ENCODE assay signal across 9 cellular contexts in genomic region chr12:68745904-68746571, GRCh38. TPM values are rescaled to one million over a fixed set of nuclear protein-coding genes. Genes with fewer than 3 reads are reported as not detected.
DNase-seq lines count a peak whose midpoint lies in the region; ATAC-seq, FAIRE-seq and TF ChIP-seq lines count a peak whose summit lies in the region.
"Had no signal": no experiment of that assay in that cellular context is flagged by ENCODE, and none has a peak within 500 bp of the region (broad histone marks: within the 10 kb centered on the region; RNA-seq: fewer than 3 reads in every experiment).

TSS of gene SLC35E3 (plus strand) at chr12:68746176. CDS start at chr12:68746378, 202 bp downstream.

- peak within 1 kb of the TSS; percentile 93 for H3K27ac Mint-ChIP-seq in dendritic cell treated with granulocyte-macrophage colony-stimulating factor and Interleukin-4, amounts not matched to agents 40 ng/mL and 50 ng/mL, for 4 days

- no peaks in the 10 kb centered on the region for H3K9me3 Mint-ChIP-seq in dendritic cell treated with granulocyte-macrophage colony-stimulating factor and Interleukin-4, amounts not matched to agents 40 ng/mL and 50 ng/mL, for 4 days

- peak within 1 kb of the TSS; percentile 60 to 91 (median 85) for H3K27ac ChIP-seq in BLaER1 treated with 17β-estradiol and CSF1 and Interleukin-3, amounts not matched to agents 10 nM and 100 nM
- peak within 1 kb of the TSS; percentile 75 for H3K27ac ChIP-seq in HepG2 (ENCODE audit: extremely low read length, insufficient read depth, low read length)

- H3K4me3 Mint-ChIP-seq in dendritic cell treated with granulocyte-macrophage colony-stimulating factor and Interleukin-4, amounts not matched to agents 40 ng/mL and 50 ng/mL, for 4 days: peak within 1 kb of the TSS; percentile 94

- peaks cover 43% of the 10 kb centered on the region for H3K4me1 Mint-ChIP-seq in dendritic cell treated with granulocyte-macrophage colony-stimulating factor and Interleukin-4, amounts not matched to agents 40 ng/mL and 50 ng/mL, for 4 days (ENCODE audit: low read depth)

- no peak for TF ChIP-seq CTCF in HepG2 (CRISPR knock-in tag; IDR thresholded peaks at IDR 0.05)

- TSS peak; percentile 76 for BruUV-seq in HepG2 (replicated peaks; lab: Mats Ljungman, UMichigan)

- POLR2A ChIA-PET in HepG2 (lab: Yijun Ruan, JAX): interaction anchor here (0.9 to 2.6 kb wide), 17 partner anchors 14 to 135 kb away, joined by 3 to 58 read pairs (median 4); partner anchors contain the start of genes MDM2 and RAP1B

- CTCF ChIA-PET in HepG2 (lab: Yijun Ruan, JAX; ENCODE audit: low intra/inter-chr PET ratio, low total read pairs): no interaction called here

- in situ Hi-C loops in HepG2 (cut with HindIII; ENCODE audit: extremely low pct_ligation_motif_present, low pct_unique_long_range_greater_than_20kb): loop anchor here (5.0 kb wide), 1 partner anchor 61 kb away; the partner anchor contains the start of gene MDM2

- H3K4me1 ChIP-seq in BLaER1 treated with 17β-estradiol and CSF1 and Interleukin-3, amounts not matched to agents 10 nM and 100 nM: peaks cover 51 to 66% (median 57%) of the 10 kb centered on the region in 10 experiments
- H3K4me1 ChIP-seq in HepG2 (ENCODE audit: insufficient read depth, low read length): peaks cover 34% of the 10 kb centered on the region

- intact Hi-C loops in dendritic cell treated with granulocyte-macrophage colony-stimulating factor and Interleukin-4, amounts not matched to agents 40 ng/mL and 50 ng/mL, for 4 days (cut with micrococcal nuclease): loop anchor here (1.0 to 5.0 kb wide), 4 partner anchors 41 to 414 kb away; partner anchors contain the start of genes MDM1 and MDM2
- intact Hi-C loops in HepG2 (cut with micrococcal nuclease; ENCODE audit: unreplicated experiment): loop anchor here (1.0 kb wide), 2 partner anchors 41 to 61 kb away; no protein-coding TSS in a partner anchor

- no peaks in the 10 kb centered on the region for H3K27me3 Mint-ChIP-seq in dendritic cell treated with granulocyte-macrophage colony-stimulating factor and Interleukin-4, amounts not matched to agents 40 ng/mL and 50 ng/mL, for 4 days

- no peak for TF ChIP-seq RAD21 in HepG2 (CRISPR knock-in tag; IDR thresholded peaks at IDR 0.05)

- H3K4me3 ChIP-seq in BLaER1 treated with 17β-estradiol and CSF1 and Interleukin-3, amounts not matched to agents 10 nM and 100 nM: peak within 1 kb of the TSS; percentile 70 to 95 (median 84)
- H3K4me3 ChIP-seq in HepG2 (replicated peaks in 1 of 3; ENCODE audit: insufficient read depth in 1 of 3, low read depth in 2 of 3, low read length in 3 of 3): peak within 1 kb of the TSS; percentile 83 to 93 (median 87)

- H3K79me2 ChIP-seq in HepG2 (ENCODE audit: insufficient read depth, low read length): peaks cover 37% of the 10 kb centered on the region

- DNase-seq in NCI-H526 treated with DMSO at 0.1 percent for 48 hours (lab: John Stamatoyannopoulos, UW) (peak; percentile 82), HepG2 (ENCODE audit: low spot score) (peak; percentile 88)
- peak; percentile 89 for DNase-seq in activated CD4-positive, alpha-beta T cell treated with anti-CD3 and anti-CD28 coated beads, Interleukin-2, amount 50 U/mL, for 1 hour
- peak; percentile 89 for DNase-seq in stimulated activated CD4-positive, alpha-beta T cell treated with anti-CD3 and anti-CD28 coated beads, Interleukin-2, amount 100 ng/mL, for 48 hours

- peak within 1 kb of the TSS; percentile 82 to 92 (median 88) for H3K9ac ChIP-seq in BLaER1 treated with 17β-estradiol and CSF1 and Interleukin-3, amounts not matched to agents 10 nM and 100 nM
- peak within 1 kb of the TSS; percentile 77 for H3K9ac ChIP-seq in HepG2 (ENCODE audit: insufficient read depth, low read depth, low read length)

- TF ChIP-seq POLR2A in HepG2 (IDR thresholded peaks at IDR 0.05; ENCODE audit: insufficient read depth in 1 of 2, low read depth in 2 of 2, low read length in 2 of 2): peak; percentile 74 to 96

- no peak for FAIRE-seq in HepG2 (lab: Jason Lieb, UNC)
- FAIRE-seq: endometrium had no signal

- peaks cover 7 to 45% (median 15%) of the 10 kb centered on the region in 11 experiments; a peak in 18 of 22 replicates for H3K36me3 ChIP-seq in BLaER1 treated with 17β-estradiol and CSF1 and Interleukin-3, amounts not matched to agents 10 nM and 100 nM
- peaks cover 3 to 17% of the 10 kb centered on the region in 2 experiments; a peak in 3 of 5 replicates for H3K36me3 ChIP-seq in HepG2 (replicated peaks in 1 of 2; ENCODE audit: control insufficient read depth in 1 of 2, insufficient read depth in 2 of 2, low read length in 2 of 2)

- no peak for TF ChIP-seq EP300 in HepG2 (IDR thresholded peaks at IDR 0.05; ENCODE audit: low read depth in 2 of 2, low read length in 2 of 2)
- no peak for TF ChIP-seq EP300 in HepG2 (CRISPR knock-in tag; IDR thresholded peaks at IDR 0.05; ENCODE audit: borderline replicate concordance)

- H2AFZ ChIP-seq in HepG2 (ENCODE audit: low read length): peak within 1 kb of the TSS; percentile 96

- 3% methylated on average over 17 of the region's 52 CpGs for whole genome bisulfite sequencing in HepG2 (ENCODE audit: low lambda C conversion rate)

- H4K20me1 ChIP-seq in BLaER1 treated with 17β-estradiol and CSF1 and Interleukin-3, amounts not matched to agents 10 nM and 100 nM: peaks cover 0 to 11% (median 0%) of the 10 kb centered on the region in 11 experiments; a peak in 5 of 22 replicates
- peaks cover 3% of the 10 kb centered on the region; the same call in 1 of the 2 replicates for H4K20me1 ChIP-seq in HepG2 (ENCODE audit: insufficient read depth, low read length)

- peak within 1 kb of the TSS; percentile 81 to 95 (median 87) for H3K4me2 ChIP-seq in BLaER1 treated with 17β-estradiol and CSF1 and Interleukin-3, amounts not matched to agents 10 nM and 100 nM
- peak within 1 kb of the TSS; percentile 91 for H3K4me2 ChIP-seq in HepG2 (ENCODE audit: low read depth, low read length)

- H3K27me3 ChIP-seq in BLaER1 treated with 17β-estradiol and CSF1 and Interleukin-3, amounts not matched to agents 10 nM and 100 nM: no peaks in the 10 kb centered on the region
- H3K27me3 ChIP-seq in HepG2 (ENCODE audit: control insufficient read depth in 1 of 2, insufficient read depth in 2 of 2, low read length in 2 of 2): no peaks in the 10 kb centered on the region; a peak in 1 of 5 replicates

- H3K9me3 ChIP-seq in BLaER1 treated with 17β-estradiol and CSF1 and Interleukin-3, amounts not matched to agents 10 nM and 100 nM (replicated peaks in 1 of 11): no peaks in the 10 kb centered on the region
- H3K9me3 ChIP-seq in HepG2 (ENCODE audit: low read length): no peaks in the 10 kb centered on the region

- ATAC-seq in GM19328 (IDR thresholded peaks at IDR 0.05; ENCODE audit: unreplicated experiment) (peak; percentile 97), HG03469 (IDR thresholded peaks at IDR 0.05; ENCODE audit: unreplicated experiment) (peak; percentile 83), HepG2 (peak; percentile 98)

- H3K36me3 Mint-ChIP-seq in dendritic cell treated with granulocyte-macrophage colony-stimulating factor and Interleukin-4, amounts not matched to agents 40 ng/mL and 50 ng/mL, for 4 days (ENCODE audit: low read depth): peaks cover 25% of the 10 kb centered on the region

TF ChIP-seq in HepG2, 621 proteins besides CTCF, POLR2A, EP300 and RAD21 (continues in another document):
- TF ChIP-seq KLF13 (CRISPR knock-in tag; IDR thresholded peaks at IDR 0.05) (no peak), CSRNP2 (CRISPR knock-in tag; conservative IDR thresholded peaks at IDR 0.05; ENCODE audit: low read depth) (no peak)

RNA-seq across cellular contexts. Expression of gene SLC35E3, which starts in this region (rescaled TPM):
- total RNA-seq in HepG2 (2016; rRNA removed; fragmentation: Illumina TruSeq; extraction: Trizol): 12.2 and 22.1 TPM in 2 replicates
- total RNA-seq in HepG2 (2016; cell fraction: cytosol; rRNA removed; fragmentation: Illumina TruSeq; extraction: Trizol; ENCODE audit: low read depth): 2.1 and 4.5 TPM in 2 replicates
- total RNA-seq in HepG2 (2016; cell fraction: insoluble cytoplasmic fraction; rRNA removed; fragmentation: Illumina TruSeq; extraction: Trizol): 14.0 and 22.7 TPM in 2 replicates
- 9.0 and 9.8 TPM in 2 replicates for total RNA-seq in HepG2 (2016; cell fraction: membrane; rRNA removed; fragmentation: Illumina TruSeq; extraction: Trizol)
- total RNA-seq in HepG2 (2016; cell fraction: nucleus; rRNA removed; fragmentation: Illumina TruSeq; extraction: Trizol): 15.3 and 17.2 TPM in 2 replicates
- 10.2 and 13.0 TPM in 2 replicates for polyA plus RNA-seq in HepG2 (2011; rRNA removed)
- 4.5 and 6.1 TPM in 2 replicates for polyA plus RNA-seq in HepG2 (2011; cell fraction: cytosol; rRNA removed)
- 9.5 and 9.7 TPM in 2 replicates for polyA plus RNA-seq in HepG2 (2011; cell fraction: nucleus; rRNA removed)
- polyA plus RNA-seq in HepG2 (2012): 10.4 and 19.7 TPM in 2 replicates
- 3.2 and 4.1 TPM in 2 replicates for polyA plus RNA-seq in HepG2 (2016; cell fraction: cytosol; fragmentation: Illumina TruSeq; extraction: Trizol; ENCODE audit: low read depth)
- polyA plus RNA-seq in HepG2 (2016; cell fraction: insoluble cytoplasmic fraction; fragmentation: Illumina TruSeq; extraction: Trizol; ENCODE audit: low read depth): 10.3 and 11.1 TPM in 2 replicates
- polyA plus RNA-seq in HepG2 (2016; cell fraction: membrane; fragmentation: Illumina TruSeq; extraction: Trizol; ENCODE audit: low read depth): 5.8 and 5.9 TPM in 2 replicates
- polyA plus RNA-seq in HepG2 (2016; cell fraction: nucleus; fragmentation: Illumina TruSeq; extraction: Trizol; ENCODE audit: insufficient read depth, low read depth): 25.5 and 30.0 TPM in 2 replicates
- 6.7 and 11.0 TPM in 2 replicates for polyA minus RNA-seq in HepG2 (2011; rRNA and poly(A)+ RNA removed; ENCODE audit: low replicate concordance)
- 5.7 and 6.3 TPM in 2 replicates for polyA minus RNA-seq in HepG2 (2011; cell fraction: cytosol; rRNA and poly(A)+ RNA removed)
- 7.2 and 11.7 TPM in 2 replicates for polyA minus RNA-seq in HepG2 (2011; cell fraction: nucleus; rRNA and poly(A)+ RNA removed)

Comparison
In these comparisons a context has a peak if more than half of its experiments do, and no peak if none do; other contexts are left out.
1. Peak in every context shown above with its lines: DNase-seq, ATAC-seq, H3K4me3 ChIP-seq and H3K27ac ChIP-seq.